1 cellular context compared by ENCODE assay signal in genomic region chr1:30778156-30778978, GRCh38.
TF ChIP-seq lines count a peak whose summit lies in the region.

No MANE protein-coding gene starts in this region.

TF ChIP-seq in K562, 482 proteins besides CTCF, POLR2A, EP300 and RAD21 (continued from another document and continues in another):
- TF ChIP-seq MGA (IDR thresholded peaks at IDR 0.05) = peak; percentile 100
- TF ChIP-seq, protein P1, sequence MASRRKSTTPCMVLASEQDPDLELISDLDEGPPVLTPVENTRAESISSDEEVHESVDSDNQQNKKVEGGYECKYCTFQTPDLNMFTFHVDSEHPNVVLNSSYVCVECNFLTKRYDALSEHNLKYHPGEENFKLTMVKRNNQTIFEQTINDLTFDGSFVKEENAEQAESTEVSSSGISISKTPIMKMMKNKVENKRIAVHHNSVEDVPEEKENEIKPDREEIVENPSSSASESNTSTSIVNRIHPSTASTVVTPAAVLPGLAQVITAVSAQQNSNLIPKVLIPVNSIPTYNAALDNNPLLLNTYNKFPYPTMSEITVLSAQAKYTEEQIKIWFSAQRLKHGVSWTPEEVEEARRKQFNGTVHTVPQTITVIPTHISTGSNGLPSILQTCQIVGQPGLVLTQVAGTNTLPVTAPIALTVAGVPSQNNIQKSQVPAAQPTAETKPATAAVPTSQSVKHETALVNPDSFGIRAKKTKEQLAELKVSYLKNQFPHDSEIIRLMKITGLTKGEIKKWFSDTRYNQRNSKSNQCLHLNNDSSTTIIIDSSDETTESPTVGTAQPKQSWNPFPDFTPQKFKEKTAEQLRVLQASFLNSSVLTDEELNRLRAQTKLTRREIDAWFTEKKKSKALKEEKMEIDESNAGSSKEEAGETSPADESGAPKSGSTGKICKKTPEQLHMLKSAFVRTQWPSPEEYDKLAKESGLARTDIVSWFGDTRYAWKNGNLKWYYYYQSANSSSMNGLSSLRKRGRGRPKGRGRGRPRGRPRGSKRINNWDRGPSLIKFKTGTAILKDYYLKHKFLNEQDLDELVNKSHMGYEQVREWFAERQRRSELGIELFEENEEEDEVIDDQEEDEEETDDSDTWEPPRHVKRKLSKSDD (conservative IDR thresholded peaks at IDR 0.05; ENCODE audit: low read length) = no peak
- peak; percentile 74 for TF ChIP-seq ZBTB33 (CRISPR knock-in tag; IDR thresholded peaks at IDR 0.05)
- peak; percentile 77; the same call in 1 of the 2 replicates for TF ChIP-seq NCOA1 (IDR thresholded peaks at IDR 0.05; ENCODE audit: low read depth)
- TF ChIP-seq TAF9B (IDR thresholded peaks at IDR 0.05; ENCODE audit: partially characterized antibody) = no peak
- peak; percentile 31; the same call in 1 of the 2 replicates for TF ChIP-seq STAG1 (CRISPR knock-in tag; IDR thresholded peaks at IDR 0.05; ENCODE audit: borderline replicate concordance)
- no peak for TF ChIP-seq GTF3C2 (IDR thresholded peaks at IDR 0.05; ENCODE audit: borderline replicate concordance, extremely low read depth, insufficient read length)
- peak; percentile 17; the same call in 1 of the 2 replicates for TF ChIP-seq XRCC5 (IDR thresholded peaks at IDR 0.05; ENCODE audit: low read depth, low read length)
- TF ChIP-seq ZFP91 (CRISPR knock-in tag; IDR thresholded peaks at IDR 0.05) = no peak; the same call in 1 of the 2 replicates
- TF ChIP-seq NR2F6 (CRISPR knock-in tag; IDR thresholded peaks at IDR 0.05) = peak; percentile 70; the same call in 1 of the 2 replicates
- no peak for TF ChIP-seq KAT8 (IDR thresholded peaks at IDR 0.05; ENCODE audit: low read depth)
- no peak for TF ChIP-seq ZNF507 (tag; conservative IDR thresholded peaks at IDR 0.05)
- TF ChIP-seq TSHZ1 (CRISPR knock-in tag; IDR thresholded peaks at IDR 0.05) = peak; percentile 70
- TF ChIP-seq, protein P2, sequence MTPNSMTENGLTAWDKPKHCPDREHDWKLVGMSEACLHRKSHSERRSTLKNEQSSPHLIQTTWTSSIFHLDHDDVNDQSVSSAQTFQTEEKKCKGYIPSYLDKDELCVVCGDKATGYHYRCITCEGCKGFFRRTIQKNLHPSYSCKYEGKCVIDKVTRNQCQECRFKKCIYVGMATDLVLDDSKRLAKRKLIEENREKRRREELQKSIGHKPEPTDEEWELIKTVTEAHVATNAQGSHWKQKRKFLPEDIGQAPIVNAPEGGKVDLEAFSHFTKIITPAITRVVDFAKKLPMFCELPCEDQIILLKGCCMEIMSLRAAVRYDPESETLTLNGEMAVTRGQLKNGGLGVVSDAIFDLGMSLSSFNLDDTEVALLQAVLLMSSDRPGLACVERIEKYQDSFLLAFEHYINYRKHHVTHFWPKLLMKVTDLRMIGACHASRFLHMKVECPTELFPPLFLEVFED (CRISPR knock-in tag; conservative IDR thresholded peaks at IDR 0.05) = peak; percentile 32
- no peak for TF ChIP-seq ZNF174 (CRISPR knock-in tag; IDR thresholded peaks at IDR 0.05)
- TF ChIP-seq, protein P3, sequence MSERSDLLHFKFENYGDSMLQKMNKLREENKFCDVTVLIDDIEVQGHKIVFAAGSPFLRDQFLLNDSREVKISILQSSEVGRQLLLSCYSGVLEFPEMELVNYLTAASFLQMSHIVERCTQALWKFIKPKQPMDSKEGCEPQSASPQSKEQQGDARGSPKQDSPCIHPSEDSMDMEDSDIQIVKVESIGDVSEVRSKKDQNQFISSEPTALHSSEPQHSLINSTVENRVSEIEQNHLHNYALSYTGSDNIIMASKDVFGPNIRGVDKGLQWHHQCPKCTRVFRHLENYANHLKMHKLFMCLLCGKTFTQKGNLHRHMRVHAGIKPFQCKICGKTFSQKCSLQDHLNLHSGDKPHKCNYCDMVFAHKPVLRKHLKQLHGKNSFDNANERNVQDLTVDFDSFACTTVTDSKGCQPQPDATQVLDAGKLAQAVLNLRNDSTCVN (CRISPR knock-in tag; IDR thresholded peaks at IDR 0.05) = peak; percentile 38; the same call in 1 of the 2 replicates
